8 cellular contexts compared by ENCODE assay signal in the genomic region with DNA sequence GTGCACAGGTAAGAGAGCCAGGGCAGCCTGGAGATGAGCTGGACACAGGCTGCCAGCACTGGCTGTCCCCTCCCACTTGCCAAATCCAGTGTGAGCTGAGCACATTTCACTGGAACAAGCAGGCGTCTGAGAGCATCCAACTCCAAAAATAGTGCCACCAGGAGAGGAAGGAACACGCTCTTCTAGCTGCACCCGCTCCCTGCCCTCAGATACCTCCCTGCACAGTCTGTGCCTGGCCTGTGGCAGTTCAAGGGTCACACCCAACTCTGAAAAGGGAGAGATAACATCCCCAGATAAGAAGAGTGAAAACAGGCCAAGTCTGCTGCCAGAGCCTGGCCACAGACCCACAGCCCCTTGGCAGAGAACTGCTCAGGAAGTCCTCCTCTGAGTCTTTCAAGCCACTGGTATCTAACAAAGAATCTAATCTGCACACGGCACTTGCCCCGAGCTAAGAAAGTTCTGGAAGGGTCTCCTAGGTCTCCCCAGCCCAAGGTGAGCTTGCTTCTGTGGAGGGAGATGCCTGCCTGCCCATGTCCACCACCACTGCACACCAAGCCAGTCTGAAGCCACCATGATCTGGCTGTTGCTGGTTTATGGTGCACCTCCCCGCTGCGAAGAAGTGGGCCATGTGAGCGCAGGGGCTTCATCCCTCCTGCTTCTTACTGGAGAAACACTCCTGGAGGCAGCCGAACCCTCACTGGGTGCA. TPM values are rescaled to one million over a fixed set of nuclear protein-coding genes. Genes with fewer than 3 reads are reported as not detected.
DNase-seq lines count a peak whose midpoint lies in the region; ATAC-seq and TF ChIP-seq lines count a peak whose summit lies in the region.

No MANE protein-coding gene starts in this region.

- TF ChIP-seq CTCF in Peyer's patch (IDR thresholded peaks at IDR 0.05) (no peak), mesothelial cell of epicardium (IDR thresholded peaks at IDR 0.05; ENCODE audit: unreplicated experiment) (no peak), endothelial cell (IDR thresholded peaks at IDR 0.05; ENCODE audit: unreplicated experiment) (no peak)

- H3K27me3 Mint-ChIP-seq in mesothelial cell of epicardium (ENCODE audit: low read depth) (no peaks in the 10 kb centered on the region), endothelial cell (ENCODE audit: unreplicated experiment) (peaks cover 9% of the 10 kb centered on the region)

- peak in 2 of 3 donors; percentile 71 to 78 for DNase-seq in Peyer's patch
- peak; percentile 97 to 98 for DNase-seq in cerebellar nuclear complex (lab: John Stamatoyannopoulos, UW)
- DNase-seq in mesothelial cell of epicardium (ENCODE audit: low spot score in 2 of 2, unreplicated experiment in 2 of 2) = no peak
- no peak for DNase-seq in SHP77 (lab: John Stamatoyannopoulos, UW)
- no peak for DNase-seq in NCI-H82 treated with DMSO at 0.1 percent for 48 hours (lab: John Stamatoyannopoulos, UW; ENCODE audit: unreplicated experiment)
- no peak for DNase-seq in endothelial cell (ENCODE audit: low spot score)

- no peaks in the 10 kb centered on the region for H3K9me3 Mint-ChIP-seq in mesothelial cell of epicardium
- no peaks in the 10 kb centered on the region for H3K9me3 Mint-ChIP-seq in endothelial cell (ENCODE audit: unreplicated experiment)

- peak overlapping the region; percentile 8 to 79 (median 52); a peak in 18 of 22 replicates for H3K9ac ChIP-seq in BLaER1 treated with 17β-estradiol and CSF1 and Interleukin-3, amounts not matched to agents 10 nM and 100 nM

- peaks cover 70 to 99% (median 86%) of the 10 kb centered on the region in 10 experiments for H3K4me1 ChIP-seq in BLaER1 treated with 17β-estradiol and CSF1 and Interleukin-3, amounts not matched to agents 10 nM and 100 nM
- H3K4me1 ChIP-seq in Peyer's patch = peaks cover 28 to 84% (median 52%) of the 10 kb centered on the region in 4 donors

- ATAC-seq in HG03460 (IDR thresholded peaks at IDR 0.05; ENCODE audit: unreplicated experiment) = no peak

- TF ChIP-seq POLR2A in Peyer's patch (IDR thresholded peaks at IDR 0.05) = peak in 1 of 2 donors; percentile 25

- H3K27ac Mint-ChIP-seq in mesothelial cell of epicardium (peak overlapping the region; percentile 39), endothelial cell (ENCODE audit: unreplicated experiment) (no peak overlapping the region)

- H3K4me1 Mint-ChIP-seq in mesothelial cell of epicardium = peaks cover 14% of the 10 kb centered on the region
- peaks cover 12% of the 10 kb centered on the region for H3K4me1 Mint-ChIP-seq in endothelial cell (ENCODE audit: unreplicated experiment)

- peak overlapping the region; percentile 90 to 98 (median 96) for H3K4me2 ChIP-seq in BLaER1 treated with 17β-estradiol and CSF1 and Interleukin-3, amounts not matched to agents 10 nM and 100 nM

- H3K4me3 Mint-ChIP-seq in mesothelial cell of epicardium (no peak overlapping the region), endothelial cell (ENCODE audit: unreplicated experiment) (no peak overlapping the region)

- peaks cover 97 to 100% (median 99%) of the 10 kb centered on the region in 11 experiments for H4K20me1 ChIP-seq in BLaER1 treated with 17β-estradiol and CSF1 and Interleukin-3, amounts not matched to agents 10 nM and 100 nM

- H3K27me3 ChIP-seq in BLaER1 treated with 17β-estradiol and CSF1 and Interleukin-3, amounts not matched to agents 10 nM and 100 nM = no peaks in the 10 kb centered on the region
- no peaks in the 10 kb centered on the region for H3K27me3 ChIP-seq in Peyer's patch

- H3K9me3 ChIP-seq in BLaER1 treated with 17β-estradiol and CSF1 and Interleukin-3, amounts not matched to agents 10 nM and 100 nM (replicated peaks in 1 of 11) = no peaks in the 10 kb centered on the region
- no peaks in the 10 kb centered on the region for H3K9me3 ChIP-seq in Peyer's patch

- H3K4me3 ChIP-seq in BLaER1 treated with 17β-estradiol and CSF1 and Interleukin-3, amounts not matched to agents 10 nM and 100 nM = peak overlapping the region in 1 of 10 experiments; percentile 18; a peak in 4 of 20 replicates
- peak overlapping the region in 1 of 4 donors; percentile 3 for H3K4me3 ChIP-seq in Peyer's patch

- H3K36me3 Mint-ChIP-seq in mesothelial cell of epicardium = no peaks in the 10 kb centered on the region
- peaks cover 4% of the 10 kb centered on the region for H3K36me3 Mint-ChIP-seq in endothelial cell (ENCODE audit: low read depth, unreplicated experiment)

- peak overlapping the region; percentile 2 to 68 (median 47); a peak in 19 of 22 replicates for H3K27ac ChIP-seq in BLaER1 treated with 17β-estradiol and CSF1 and Interleukin-3, amounts not matched to agents 10 nM and 100 nM
- H3K27ac ChIP-seq in Peyer's patch = peak overlapping the region; percentile 50 to 91 (median 76)

- H3K36me3 ChIP-seq in BLaER1 treated with 17β-estradiol and CSF1 and Interleukin-3, amounts not matched to agents 10 nM and 100 nM = peaks cover 0 to 31% (median 0%) of the 10 kb centered on the region in 11 experiments; a peak in 7 of 22 replicates
- no peaks in the 10 kb centered on the region for H3K36me3 ChIP-seq in Peyer's patch

RNA-seq across cellular contexts. Expression of a gene that starts 14.7 kb away (rescaled TPM):
- total RNA-seq in Peyer's patch = 10 to 100 TPM; 18.9 to 49.5 (median 34.2) TPM
- total RNA-seq in mesothelial cell of epicardium = 16.4 to 19.2 TPM (median 18.7 TPM) in 3 replicates
- 11.0 TPM for total RNA-seq in endothelial cell (ENCODE audit: unreplicated experiment)

RNA-seq across cellular contexts. Expression of a gene that starts 36.2 kb away (rescaled TPM):
- total RNA-seq in Peyer's patch = 100 to 1,000 TPM; 231 to 333 (median 264) TPM
- total RNA-seq in mesothelial cell of epicardium = 245 to 250 TPM (median 247 TPM) in 3 replicates
- total RNA-seq in endothelial cell (ENCODE audit: unreplicated experiment) = 229 TPM

RNA-seq across cellular contexts. Expression of a gene that starts 50.5 kb away (rescaled TPM):
- total RNA-seq in Peyer's patch (100 to 1,000 TPM in 3 of 4 donors, 10 to 100 TPM in 1; 82.0 to 226 (median 142) TPM), mesothelial cell of epicardium (79.7 to 82.2 TPM (median 80.3 TPM) in 3 replicates), endothelial cell (ENCODE audit: unreplicated experiment) (105 TPM)

Comparison
In these comparisons a context has a peak if more than half of its experiments do, and no peak if none do; other contexts are left out.
1. DNase-seq: peak in Peyer's patch (2 of 3) and cerebellar nuclear complex (2 of 2); none in mesothelial cell of epicardium (0 of 2), SHP77 (0 of 2), NCI-H82 treated with DMSO at 0.1 percent for 48 hours (single experiment) and endothelial cell (single experiment).